9 cellular contexts compared by ENCODE assay signal in the genomic region with DNA sequence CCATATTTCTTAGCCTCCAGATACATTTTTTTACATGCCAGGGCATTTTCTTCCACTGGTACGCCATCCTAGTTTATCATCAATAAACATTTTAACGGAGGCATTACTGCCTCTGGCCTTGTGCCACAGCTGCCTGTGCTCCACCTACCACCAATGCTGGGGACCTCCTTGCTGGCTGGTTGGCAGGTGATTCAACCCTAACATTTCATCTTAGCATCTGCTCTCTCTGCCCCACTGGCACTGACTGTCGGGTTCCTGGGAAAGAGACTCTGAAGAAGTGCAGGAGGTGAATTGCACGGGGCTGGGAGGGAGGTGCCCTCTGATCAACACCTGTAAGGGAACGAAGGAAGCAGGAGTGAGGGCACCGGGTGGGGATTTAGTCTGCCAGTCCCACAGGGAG. TPM values are rescaled to one million over a fixed set of nuclear protein-coding genes. Genes with fewer than 3 reads are reported as not detected.
"Had no signal": no experiment of that assay in that cellular context is flagged by ENCODE, and none has a peak within 500 bp of the region (broad histone marks: within the 10 kb centered on the region; RNA-seq: fewer than 3 reads in every experiment).

No MANE protein-coding gene starts in this region.

- FAIRE-seq: HepG2 had no signal

- H3K4me1 ChIP-seq: HAP-1 had no signal

- H3K9me3 ChIP-seq: HAP-1 had no signal

- DNase-seq: GM23248, GOT3, H7, HFFc6, KBM-7 had no signal

- H3K9ac ChIP-seq: GM23248 had no signal

- H2AFZ ChIP-seq: GM23248 had no signal

- H3K36me3 ChIP-seq: HAP-1 had no signal

- H3K4me3 ChIP-seq: GM23248, HAP-1 had no signal

- H3K27ac ChIP-seq: GM23248, HL-60 had no signal

RNA-seq across cellular contexts. Expression of a gene that starts 51.4 kb away (rescaled TPM):
- polyA plus RNA-seq: IgD-negative memory B cell had no signal
